1 cellular context compared by ENCODE assay signal in the genomic region with DNA sequence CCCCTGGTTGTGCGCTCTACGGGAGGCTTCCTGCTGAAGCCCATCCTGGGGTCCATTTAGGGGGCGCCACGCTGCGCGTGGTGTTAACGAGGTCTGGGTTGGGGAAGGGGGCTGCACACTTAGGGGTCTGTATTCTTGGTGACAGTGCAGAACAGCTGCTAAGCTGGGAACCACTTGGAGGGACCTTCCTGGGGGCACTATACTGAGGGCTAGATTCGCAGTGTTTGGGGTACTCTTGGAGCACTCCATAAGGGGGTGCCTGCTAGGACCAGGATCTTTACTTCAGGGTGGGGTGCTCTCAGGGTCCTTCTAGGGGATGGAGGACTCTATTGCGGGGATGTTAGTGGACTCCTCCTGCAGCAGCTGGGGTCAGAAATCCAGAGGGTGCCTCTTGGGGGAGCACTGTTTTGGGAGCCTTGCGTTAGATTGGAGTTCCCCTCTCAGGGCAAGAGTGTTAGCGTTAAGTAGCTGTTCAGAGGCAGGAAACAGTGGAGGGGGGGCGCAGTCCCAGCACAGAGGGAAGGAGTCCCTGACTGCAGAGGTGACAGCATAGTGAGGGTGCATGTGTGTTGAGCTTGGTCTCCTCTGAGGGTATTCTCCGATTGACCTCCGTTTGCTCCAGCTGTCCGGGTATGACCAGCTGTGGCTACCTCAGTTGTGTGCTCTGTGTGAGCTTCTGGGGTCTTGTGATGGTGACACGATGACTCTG.
A peak's percentile ranks its signal among the peaks of the same experiment; 100 is the strongest.
TF ChIP-seq lines count a peak whose summit lies in the region.

No MANE protein-coding gene starts in this region.

TF ChIP-seq in K562, 482 proteins besides CTCF, POLR2A, EP300 and RAD21:
- TF ChIP-seq GABPB1 (CRISPR knock-in tag; IDR thresholded peaks at IDR 0.05) (no peak; the same call in 1 of the 2 replicates), ZNF318 (IDR thresholded peaks at IDR 0.05; ENCODE audit: borderline replicate concordance in 1 of 2, low read depth in 1 of 2) (no peak), CREM (IDR thresholded peaks at IDR 0.05; ENCODE audit: low read depth) (no peak), MXI1 (IDR thresholded peaks at IDR 0.05; ENCODE audit: low read depth, low read length) (no peak), ARID1B (IDR thresholded peaks at IDR 0.05) (no peak), BCOR (IDR thresholded peaks at IDR 0.05) (peak; percentile 23; the same call in 1 of the 2 replicates), PRDM10 (IDR thresholded peaks at IDR 0.05; ENCODE audit: partially characterized antibody) (peak; percentile 4), ZNF740 (CRISPR knock-in tag; IDR thresholded peaks at IDR 0.05) (peak; percentile 72; the same call in 1 of the 2 replicates), ZNF740 (tag; IDR thresholded peaks at IDR 0.05) (no peak), DPF2 (IDR thresholded peaks at IDR 0.05) (0 out of 2 replicates have a peak, but pooled peaks have one; percentile 16), EZH2 (IDR thresholded peaks at IDR 0.05; ENCODE audit: borderline replicate concordance, low read depth, low read length) (no peak), MBD2 (IDR thresholded peaks at IDR 0.05; ENCODE audit: borderline replicate concordance, low read depth) (0 out of 2 replicates have a peak, but pooled peaks have one; percentile 6), SPI1 (IDR thresholded peaks at IDR 0.05; ENCODE audit: borderline replicate concordance, low read depth, low read length) (peak; percentile 12; the same call in 1 of the 2 replicates), KDM5B (IDR thresholded peaks at IDR 0.05; ENCODE audit: insufficient replicate concordance, low read depth, low read length) (peak; percentile 15), ZSCAN32 (CRISPR knock-in tag; IDR thresholded peaks at IDR 0.05) (no peak)
- TF ChIP-seq, protein P1, sequence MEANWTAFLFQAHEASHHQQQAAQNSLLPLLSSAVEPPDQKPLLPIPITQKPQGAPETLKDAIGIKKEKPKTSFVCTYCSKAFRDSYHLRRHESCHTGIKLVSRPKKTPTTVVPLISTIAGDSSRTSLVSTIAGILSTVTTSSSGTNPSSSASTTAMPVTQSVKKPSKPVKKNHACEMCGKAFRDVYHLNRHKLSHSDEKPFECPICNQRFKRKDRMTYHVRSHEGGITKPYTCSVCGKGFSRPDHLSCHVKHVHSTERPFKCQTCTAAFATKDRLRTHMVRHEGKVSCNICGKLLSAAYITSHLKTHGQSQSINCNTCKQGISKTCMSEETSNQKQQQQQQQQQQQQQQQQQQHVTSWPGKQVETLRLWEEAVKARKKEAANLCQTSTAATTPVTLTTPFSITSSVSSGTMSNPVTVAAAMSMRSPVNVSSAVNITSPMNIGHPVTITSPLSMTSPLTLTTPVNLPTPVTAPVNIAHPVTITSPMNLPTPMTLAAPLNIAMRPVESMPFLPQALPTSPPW (CRISPR knock-in tag; IDR thresholded peaks at IDR 0.05): peak; percentile 2; the same call in 1 of the 2 replicates
- TF ChIP-seq, protein P2, sequence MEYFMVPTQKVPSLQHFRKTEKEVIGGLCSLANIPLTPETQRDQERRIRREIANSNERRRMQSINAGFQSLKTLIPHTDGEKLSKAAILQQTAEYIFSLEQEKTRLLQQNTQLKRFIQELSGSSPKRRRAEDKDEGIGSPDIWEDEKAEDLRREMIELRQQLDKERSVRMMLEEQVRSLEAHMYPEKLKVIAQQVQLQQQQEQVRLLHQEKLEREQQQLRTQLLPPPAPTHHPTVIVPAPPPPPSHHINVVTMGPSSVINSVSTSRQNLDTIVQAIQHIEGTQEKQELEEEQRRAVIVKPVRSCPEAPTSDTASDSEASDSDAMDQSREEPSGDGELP (CRISPR knock-in tag; IDR thresholded peaks at IDR 0.05; ENCODE audit: borderline replicate concordance): 0 out of 2 replicates have a peak, but pooled peaks have one; percentile 20
- TF ChIP-seq, protein P3, sequence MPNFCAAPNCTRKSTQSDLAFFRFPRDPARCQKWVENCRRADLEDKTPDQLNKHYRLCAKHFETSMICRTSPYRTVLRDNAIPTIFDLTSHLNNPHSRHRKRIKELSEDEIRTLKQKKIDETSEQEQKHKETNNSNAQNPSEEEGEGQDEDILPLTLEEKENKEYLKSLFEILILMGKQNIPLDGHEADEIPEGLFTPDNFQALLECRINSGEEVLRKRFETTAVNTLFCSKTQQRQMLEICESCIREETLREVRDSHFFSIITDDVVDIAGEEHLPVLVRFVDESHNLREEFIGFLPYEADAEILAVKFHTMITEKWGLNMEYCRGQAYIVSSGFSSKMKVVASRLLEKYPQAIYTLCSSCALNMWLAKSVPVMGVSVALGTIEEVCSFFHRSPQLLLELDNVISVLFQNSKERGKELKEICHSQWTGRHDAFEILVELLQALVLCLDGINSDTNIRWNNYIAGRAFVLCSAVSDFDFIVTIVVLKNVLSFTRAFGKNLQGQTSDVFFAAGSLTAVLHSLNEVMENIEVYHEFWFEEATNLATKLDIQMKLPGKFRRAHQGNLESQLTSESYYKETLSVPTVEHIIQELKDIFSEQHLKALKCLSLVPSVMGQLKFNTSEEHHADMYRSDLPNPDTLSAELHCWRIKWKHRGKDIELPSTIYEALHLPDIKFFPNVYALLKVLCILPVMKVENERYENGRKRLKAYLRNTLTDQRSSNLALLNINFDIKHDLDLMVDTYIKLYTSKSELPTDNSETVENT (CRISPR knock-in tag; IDR thresholded peaks at IDR 0.05): 0 out of 2 replicates have a peak, but pooled peaks have one; percentile 45
